8 cellular contexts compared by ENCODE assay signal in the genomic region with DNA sequence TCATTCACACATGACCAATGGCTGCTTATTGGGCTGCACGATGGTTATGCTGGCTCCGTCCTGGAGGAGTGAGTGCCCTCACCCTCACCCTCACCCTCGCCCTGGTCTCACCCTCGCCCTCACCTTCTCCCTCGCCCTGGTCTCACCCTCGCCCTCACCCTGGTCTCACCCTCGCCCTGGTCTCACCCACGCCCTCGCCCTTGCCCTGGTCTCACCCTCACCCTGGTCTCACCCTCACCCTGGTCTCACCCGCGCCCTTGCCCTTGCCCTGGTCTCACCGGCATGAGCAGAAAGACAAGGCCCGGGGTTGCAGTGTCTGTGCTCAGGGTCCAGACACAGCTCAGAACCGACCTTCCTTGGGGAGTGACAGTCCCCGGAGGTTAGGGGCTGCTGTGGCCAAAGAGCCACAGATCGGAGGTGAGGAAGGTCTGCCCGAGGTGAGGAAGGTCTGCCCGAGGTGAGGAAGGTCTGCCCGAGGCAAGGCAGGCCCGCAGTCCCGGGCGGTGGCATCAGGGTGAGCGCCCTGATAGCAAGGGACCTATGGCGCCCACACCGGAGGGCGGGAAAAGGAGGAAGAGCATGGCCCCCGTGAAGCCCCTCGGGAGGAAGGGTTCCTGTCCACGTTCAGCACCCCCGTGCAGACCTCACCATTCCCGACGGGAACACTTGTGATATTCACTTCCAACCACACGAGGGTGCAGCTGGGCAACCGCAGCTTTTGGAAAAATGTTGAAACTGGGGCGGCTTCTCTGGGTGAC.
DNase-seq lines count a peak whose midpoint lies in the region; ATAC-seq and TF ChIP-seq lines count a peak whose summit lies in the region.

No MANE protein-coding gene starts in this region.

- TF ChIP-seq CTCF in PC-3 (conservative IDR thresholded peaks at IDR 0.05; ENCODE audit: low read depth, low read length) (peak; percentile 77), esophagus squamous epithelium (IDR thresholded peaks at IDR 0.05) (peak in 5 of 6 experiments; percentile 51 to 72 (median 61))

- BruUV-seq in PC-3 (replicated peaks; lab: Mats Ljungman, UMichigan): no TSS peak

- intact Hi-C loops in PC-3 (cut with micrococcal nuclease) (loop anchor here (2.0 to 10.0 kb wide), 2 partner anchors 180 to 360 kb away; no protein-coding TSS in a partner anchor), esophagus squamous epithelium (cut with DNase I) (no loop called here)

- H3K4me1 ChIP-seq in PC-3 (ENCODE audit: insufficient read depth, low read length) (no peaks in the 10 kb centered on the region), esophagus squamous epithelium (peaks cover 0 to 10% (median 0%) of the 10 kb centered on the region in 3 donors)

- H3K27ac ChIP-seq in PC-3 (ENCODE audit: low read length) (no peak overlapping the region), esophagus squamous epithelium (no peak overlapping the region)

- peak overlapping the region; percentile 41 for H2AFZ ChIP-seq in PC-3 (ENCODE audit: low read length)

- DNase-seq in GM03348 (ENCODE audit: low spot score) (peak; percentile 92), PC-3 (peak; percentile 66), esophagus squamous epithelium (lab: John Stamatoyannopoulos, UW) (no peak), nucleus accumbens (lab: John Stamatoyannopoulos, UW) (peak in 35 of 56 donors; percentile 11 to 71 (median 42))
- no peak for DNase-seq in stimulated activated CD4-positive, alpha-beta T cell treated with anti-CD3 and anti-CD28 coated beads, Interleukin-4, amount 100 ng/mL, for 24 hours
- no peak for DNase-seq in stimulated activated CD4-positive, alpha-beta T cell treated with anti-CD3 and anti-CD28 coated beads, Interleukin-4, amount 100 ng/mL, for 1 hour
- no peak for DNase-seq in stimulated activated CD4-positive, alpha-beta T cell treated with anti-CD3 and anti-CD28 coated beads, Interleukin-1b, Interleukin-23, amount 100 ng/mL, for 48 hours

- no peak overlapping the region for H3K9ac ChIP-seq in PC-3 (ENCODE audit: low read length)

- H3K79me2 ChIP-seq in PC-3 (ENCODE audit: low read length): no peaks in the 10 kb centered on the region

- TF ChIP-seq POLR2A in esophagus squamous epithelium (IDR thresholded peaks at IDR 0.05): no peak

- H3K9me2 ChIP-seq in PC-3 (replicated peaks; ENCODE audit: low read length): no peaks in the 10 kb centered on the region

- H3K27me3 ChIP-seq in PC-3 (ENCODE audit: low read length) (no peaks in the 10 kb centered on the region), esophagus squamous epithelium (no peaks in the 10 kb centered on the region)

- H4K20me1 ChIP-seq in PC-3 (ENCODE audit: low read length): no peaks in the 10 kb centered on the region

- WGBS in esophagus squamous epithelium, 2 donors: 57 to 75% methylated on average over 21 to 22 of the region's 35 CpGs

- peak overlapping the region; percentile 49 for H3K4me2 ChIP-seq in PC-3 (ENCODE audit: low read length)

- CTCF ChIA-PET in PC-3 (lab: Charles Lee): no interaction called here

- no peaks in the 10 kb centered on the region for H3F3A ChIP-seq in PC-3 (ENCODE audit: low read length, unreplicated experiment)

- H3K9me3 ChIP-seq in PC-3 (ENCODE audit: low read length) (no peaks in the 10 kb centered on the region), esophagus squamous epithelium (no peaks in the 10 kb centered on the region)

- ATAC-seq in PC-3 (peak; percentile 91), GM19035 (IDR thresholded peaks at IDR 0.05; ENCODE audit: unreplicated experiment) (no peak)

- POLR2A ChIA-PET in PC-3 (lab: Charles Lee; ENCODE audit: unreplicated experiment): no interaction called here

- no peak overlapping the region for H3K4me3 ChIP-seq in PC-3 (ENCODE audit: low read length)
- H3K4me3 ChIP-seq in esophagus squamous epithelium: no peak overlapping the region

- H3K36me3 ChIP-seq in PC-3 (ENCODE audit: low read depth, low read length) (no peaks in the 10 kb centered on the region), esophagus squamous epithelium (peaks cover 0 to 6% (median 0%) of the 10 kb centered on the region in 3 donors)

Comparison
In these comparisons a context has a peak if more than half of its experiments do, and no peak if none do; other contexts are left out.
1. DNase-seq: peak in GM03348 (single experiment), PC-3 (single experiment) and nucleus accumbens (35 of 56); none in esophagus squamous epithelium (single experiment), stimulated activated CD4-positive, alpha-beta T cell treated with anti-CD3 and anti-CD28 coated beads, Interleukin-4, amount 100 ng/mL, for 24 hours (single experiment), stimulated activated CD4-positive, alpha-beta T cell treated with anti-CD3 and anti-CD28 coated beads, Interleukin-4, amount 100 ng/mL, for 1 hour (single experiment) and stimulated activated CD4-positive, alpha-beta T cell treated with anti-CD3 and anti-CD28 coated beads, Interleukin-1b, Interleukin-23, amount 100 ng/mL, for 48 hours (single experiment).